ENCODE assay signal across 8 cellular contexts in genomic region chr1:155012052-155012546, GRCh38. TPM values are rescaled to one million over a fixed set of nuclear protein-coding genes. Genes with fewer than 3 reads are reported as not detected.
DNase-seq lines count a peak whose midpoint lies in the region; ATAC-seq lines count a peak whose summit lies in the region.

No MANE protein-coding gene starts in this region.

- H3K27ac ChIP-seq in muscle layer of duodenum (ENCODE audit: low read length), result peak overlapping the region; percentile 74

- no peaks in the 10 kb centered on the region for H3K27me3 Mint-ChIP-seq in T-cell

- H3K4me1 ChIP-seq in muscle layer of duodenum (ENCODE audit: control insufficient read depth in 1 of 2, insufficient read depth in 2 of 2, low read length in 2 of 2), result peaks cover 28 to 34% of the 10 kb centered on the region in 2 donors

- CTCF ChIA-PET in T-cell (lab: Charles Lee), result interaction anchor here in 1 of 2 donors (0.6 to 0.7 kb wide), 3 partner anchors 37 to 1359 kb away, joined by 3 to 4 read pairs (median 4); no protein-coding TSS in a partner anchor

- peak overlapping the region; percentile 91 to 95 for H3K27ac Mint-ChIP-seq in T-cell

- H3K27me3 ChIP-seq in muscle layer of duodenum (ENCODE audit: low read depth, low read length), result no peaks in the 10 kb centered on the region

- H3K9me3 Mint-ChIP-seq in T-cell, result no peaks in the 10 kb centered on the region

- ATAC-seq in T-cell (replicated peaks in 1 of 4) (no peak), esophagus mucosa (peak; percentile 68), GM19324 (IDR thresholded peaks at IDR 0.05; ENCODE audit: low FRiP score, unreplicated experiment) (no peak)

- POLR2A ChIA-PET in T-cell (lab: Charles Lee), result interaction anchor here in 1 of 2 donors (0.6 kb wide), 2 partner anchors 55 to 67 kb away, joined by 5 to 6 read pairs; no protein-coding TSS in a partner anchor

- peaks cover 4 to 23% of the 10 kb centered on the region in 2 donors for H3K36me3 ChIP-seq in muscle layer of duodenum (ENCODE audit: control insufficient read depth in 1 of 2, insufficient read depth in 2 of 2, low read length in 2 of 2)

- peaks cover 3% of the 10 kb centered on the region for H3K36me3 Mint-ChIP-seq in T-cell

- DNase-seq in stimulated activated CD4-positive, alpha-beta T cell treated with anti-CD3 and anti-CD28 coated beads, Interleukin-1b, Interleukin-23, amount 100 ng/mL, for 48 hours, result peak; percentile 60
- no peak for DNase-seq in stimulated activated CD4-positive, alpha-beta T cell treated with anti-CD3 and anti-CD28 coated beads, Interleukin-12 subunit alpha, Interleukin-12 subunit beta, amount 100 ng/mL, for 4 hours
- no peak for DNase-seq in T-cell
- DNase-seq in COLO829 (ENCODE audit: low spot score), result no peak
- DNase-seq in SW 1271 (lab: John Stamatoyannopoulos, UW), result no peak

- H3K9me3 ChIP-seq in muscle layer of duodenum (ENCODE audit: control insufficient read depth in 1 of 2, low read length in 2 of 2), result no peaks in the 10 kb centered on the region

- peaks cover 71 to 89% (median 82%) of the 10 kb centered on the region in 3 donors for H3K4me1 Mint-ChIP-seq in T-cell

- peak overlapping the region; percentile 28 to 89 (median 72) for H3K4me3 Mint-ChIP-seq in T-cell

- no peak overlapping the region for H3K4me3 ChIP-seq in muscle layer of duodenum (ENCODE audit: low read depth in 1 of 2, low read length in 2 of 2)

RNA-seq across cellular contexts. Expression of gene ZBTB7B, which starts 9.5 kb away (rescaled TPM):
- total RNA-seq in T-cell (10 to 100 TPM; 39.6 to 68.4 (median 51.7) TPM), esophagus mucosa (132 TPM)

RNA-seq across cellular contexts. Expression of gene LENEP, which starts 18.7 kb away (rescaled TPM):
- total RNA-seq in T-cell (1 to 10 TPM in 3 of 5 donors, not detected in 2; 1.3 to 3.0 (median 1.6) TPM), esophagus mucosa (not detected)

RNA-seq across cellular contexts. Expression of gene DCST2, which starts 21.5 kb away (rescaled TPM):
- total RNA-seq in T-cell, result 1 to 10 TPM; 1.1 to 2.6 (median 1.6) TPM
- total RNA-seq in esophagus mucosa, result 1.3 TPM

RNA-seq across cellular contexts. Expression of gene DCST1, which starts 21.5 kb away (rescaled TPM):
- total RNA-seq in T-cell (under 1 TPM in 3 of 5 donors, not detected in 2; 0.30 to 0.58 (median 0.54) TPM), esophagus mucosa (0.32 TPM)

RNA-seq across cellular contexts. Expression of gene FLAD1, which starts 29.0 kb away (rescaled TPM):
- total RNA-seq in T-cell (10 to 100 TPM; 32.8 to 64.3 (median 53.4) TPM), esophagus mucosa (29.6 TPM)
